ENCODE assay signal across 1 cellular context in genomic region chr12:110615171-110615570, GRCh38.
TF ChIP-seq lines count a peak whose summit lies in the region.

No MANE protein-coding gene starts in this region.

TF ChIP-seq in K562, 482 proteins besides CTCF, POLR2A, EP300 and RAD21 (continued from another document):
- TF ChIP-seq JUND (IDR thresholded peaks at IDR 0.05; ENCODE audit: borderline replicate concordance, low read depth, low read length) (no peak), JUND (tag; IDR thresholded peaks at IDR 0.05; ENCODE audit: borderline replicate concordance, low read depth, low read length) (no peak), LEF1 (IDR thresholded peaks at IDR 0.05) (no peak), ZNF121 (CRISPR knock-in tag; conservative IDR thresholded peaks at IDR 0.05) (peak; percentile 21; the same call in 1 of the 2 replicates), FOXA3 (CRISPR knock-in tag; conservative IDR thresholded peaks at IDR 0.05 in 1 of 2, IDR thresholded peaks at IDR 0.05 in 1 of 2) (no peak), ZZZ3 (IDR thresholded peaks at IDR 0.05) (no peak), BRD9 (IDR thresholded peaks at IDR 0.05; ENCODE audit: low read depth, partially characterized antibody) (no peak)
